Comparison of ENCODE assay signal across 20 cellular contexts in the genomic region with DNA sequence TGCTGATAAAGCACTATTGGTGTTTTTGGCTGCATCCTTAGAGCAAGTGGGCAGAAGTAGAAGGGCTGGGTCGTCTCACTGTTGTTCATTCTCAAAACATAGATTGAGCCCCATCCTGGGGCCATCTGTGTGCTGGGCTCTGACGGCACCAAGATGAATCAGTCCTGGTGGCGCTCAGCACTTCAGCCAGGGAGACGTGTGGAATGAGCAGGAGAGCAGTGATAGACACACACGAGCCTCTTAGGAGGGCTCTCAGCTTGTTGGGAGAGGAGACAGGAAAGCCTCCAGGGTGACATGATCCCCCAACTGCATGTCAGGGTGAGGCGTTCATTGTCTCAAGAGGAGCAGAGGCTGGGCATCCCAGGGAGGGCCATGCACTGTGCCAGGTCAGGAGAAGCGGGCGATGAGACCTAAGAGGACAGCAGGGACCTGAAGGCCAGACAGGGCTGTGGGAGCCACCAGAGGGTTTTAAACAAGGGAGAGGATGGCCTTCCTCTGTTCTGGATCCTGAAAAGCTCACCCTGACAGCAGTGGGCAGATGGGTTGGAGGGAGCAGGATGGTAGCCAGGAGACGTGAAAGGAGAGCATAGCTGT.
DNase-seq lines count a peak whose midpoint lies in the region; ATAC-seq, FAIRE-seq and TF ChIP-seq lines count a peak whose summit lies in the region.
"Had no signal": no experiment of that assay in that cellular context is flagged by ENCODE, and none has a peak within 500 bp of the region (broad histone marks: within the 10 kb centered on the region; RNA-seq: fewer than 3 reads in every experiment).

No MANE protein-coding gene starts in this region.

- H3K27me3 ChIP-seq in astrocyte (ENCODE audit: insufficient read depth, low read length) (no peaks in the 10 kb centered on the region), neuronal stem cell (ENCODE audit: control insufficient read depth in 3 of 3, insufficient read depth in 3 of 3, low read depth in 1 of 3, low read length in 3 of 3) (no peaks in the 10 kb centered on the region), mammary epithelial cell (ENCODE audit: insufficient read depth, low read length) (no peaks in the 10 kb centered on the region)

- H3K36me3 Mint-ChIP-seq in Calu3 (ENCODE audit: insufficient read depth, unreplicated experiment) (peaks cover 37% of the 10 kb centered on the region), astrocyte (ENCODE audit: low read depth, unreplicated experiment) (peaks cover 33% of the 10 kb centered on the region)
- H3K36me3 Mint-ChIP-seq: CD4-positive, alpha-beta memory T cell had no signal

- H3K4me1 Mint-ChIP-seq in Calu3 (ENCODE audit: low read depth, unreplicated experiment) (peaks cover 13% of the 10 kb centered on the region), astrocyte (ENCODE audit: low read depth, unreplicated experiment) (peaks cover 45% of the 10 kb centered on the region)
- H3K4me1 Mint-ChIP-seq: CD4-positive, alpha-beta memory T cell had no signal

- TF ChIP-seq CTCF in A549 (IDR thresholded peaks at IDR 0.05) = no peak
- TF ChIP-seq CTCF in Calu3 (IDR thresholded peaks at IDR 0.05; ENCODE audit: unreplicated experiment) = no peak
- no peak for TF ChIP-seq CTCF in astrocyte (IDR thresholded peaks at IDR 0.05; ENCODE audit: insufficient read depth, low read depth, low read length)
- no peak for TF ChIP-seq CTCF in mammary epithelial cell (conservative IDR thresholded peaks at IDR 0.05 in 1 of 2, IDR thresholded peaks at IDR 0.05 in 1 of 2; ENCODE audit: extremely low read depth in 1 of 2, insufficient read depth in 1 of 2, low read depth in 1 of 2, low read length in 2 of 2)

- no peak overlapping the region for H2BK15ac ChIP-seq in neuronal stem cell (ENCODE audit: low read length)

- POLR2A ChIA-PET in A549 (lab: Yijun Ruan, JAX) = no interaction called here

- TF ChIP-seq POLR2A in A549 (IDR thresholded peaks at IDR 0.05; ENCODE audit: low read length) = no peak

- no peak for ATAC-seq in A549
- ATAC-seq: GM12878 had no signal

- no peaks in the 10 kb centered on the region for H3K9me3 ChIP-seq in A549
- no peaks in the 10 kb centered on the region for H3K9me3 ChIP-seq in astrocyte (ENCODE audit: insufficient read depth, low read depth, low read length)
- H3K9me3 ChIP-seq in neuronal stem cell (replicated peaks in 1 of 2; ENCODE audit: control insufficient read depth in 2 of 2, insufficient read depth in 1 of 2, low read depth in 1 of 2, low read length in 2 of 2) = no peaks in the 10 kb centered on the region
- no peaks in the 10 kb centered on the region for H3K9me3 ChIP-seq in mammary epithelial cell (replicated peaks; ENCODE audit: insufficient read depth, low read length)

- TF ChIP-seq RAD21 in A549 (conservative IDR thresholded peaks at IDR 0.05 in 1 of 2, IDR thresholded peaks at IDR 0.05 in 1 of 2) = no peak

- WGBS in A549 (ENCODE audit: missing lambda C conversion rate) = 82% methylated on average over 9 of the region's 9 CpGs
- no CpG with 5 or more reads among the region's 9 CpGs for whole genome bisulfite sequencing in neuronal stem cell (ENCODE audit: extremely low coverage in 2 of 2, insufficient read length in 2 of 2, insufficient replicate concordance in 1 of 2), 2 donors
- WGBS in mammary epithelial cell (ENCODE audit: low coverage, missing lambda C conversion rate) = 72% methylated on average over 7 of the region's 9 CpGs

- H3K14ac ChIP-seq in neuronal stem cell (ENCODE audit: low read length) = no peak overlapping the region

- H4K8ac ChIP-seq in neuronal stem cell (ENCODE audit: low read depth, low read length) = no peak overlapping the region

- H3K36me3 ChIP-seq in astrocyte (ENCODE audit: insufficient read depth, low read length) (no peaks in the 10 kb centered on the region), neuronal stem cell (replicated peaks in 1 of 2; ENCODE audit: control insufficient read depth in 2 of 2, insufficient read depth in 2 of 2, low read length in 2 of 2) (peaks cover 76 to 98% of the 10 kb centered on the region in 2 donors), mammary epithelial cell (ENCODE audit: insufficient read depth, low read length) (peaks cover 36% of the 10 kb centered on the region)

- no peak overlapping the region for H4K91ac ChIP-seq in neuronal stem cell (ENCODE audit: low read depth, low read length, poor library complexity)

- peaks cover 15% of the 10 kb centered on the region for H3K4me1 ChIP-seq in A549
- peaks cover 39% of the 10 kb centered on the region for H3K4me1 ChIP-seq in astrocyte (ENCODE audit: insufficient read depth, low read length)
- H3K4me1 ChIP-seq in neuronal stem cell (ENCODE audit: control insufficient read depth in 2 of 2, insufficient read depth in 1 of 2, low read depth in 1 of 2, low read length in 2 of 2) = peaks cover 0 to 1% of the 10 kb centered on the region in 2 donors
- H3K4me1 ChIP-seq in mammary epithelial cell (ENCODE audit: insufficient read depth, low read length) = peaks cover 26% of the 10 kb centered on the region

- no peak overlapping the region for H3K4me3 Mint-ChIP-seq in Calu3 (ENCODE audit: low read depth, unreplicated experiment)
- H3K4me3 Mint-ChIP-seq in astrocyte (ENCODE audit: unreplicated experiment) = no peak overlapping the region
- H3K4me3 Mint-ChIP-seq: B cell; CD4-positive, alpha-beta memory T cell had no signal

- no peak overlapping the region for H2AK5ac ChIP-seq in neuronal stem cell (ENCODE audit: low read depth, low read length)

- H3K9ac ChIP-seq in astrocyte (ENCODE audit: low read length) = no peak overlapping the region
- no peak overlapping the region for H3K9ac ChIP-seq in neuronal stem cell (ENCODE audit: low read depth, low read length, poor library complexity)
- H3K9ac ChIP-seq in mammary epithelial cell (ENCODE audit: insufficient read depth, low read length) = no peak overlapping the region
- H3K9ac ChIP-seq: KMS-11 had no signal

- H2AFZ ChIP-seq in astrocyte (ENCODE audit: low read depth, low read length) (no peak overlapping the region), neuronal stem cell (ENCODE audit: low read length) (no peak overlapping the region), mammary epithelial cell (ENCODE audit: low read depth, low read length) (no peak overlapping the region)

- CTCF ChIA-PET in A549 (lab: Yijun Ruan, JAX) = no interaction called here
- CTCF ChIA-PET in Calu3 (lab: Charles Lee) = no interaction called here
- CTCF ChIA-PET in mammary epithelial cell (lab: Charles Lee; ENCODE audit: low non-redundant PET) = no interaction called here

- no peak overlapping the region for H2BK12ac ChIP-seq in neuronal stem cell (ENCODE audit: low read length)

- H3K9me3 Mint-ChIP-seq in Calu3 (ENCODE audit: low read depth, unreplicated experiment) (no peaks in the 10 kb centered on the region), astrocyte (ENCODE audit: unreplicated experiment) (no peaks in the 10 kb centered on the region)

- no peak overlapping the region for H3K4ac ChIP-seq in neuronal stem cell (ENCODE audit: low read length)

- no peaks in the 10 kb centered on the region for H3K27me3 Mint-ChIP-seq in Calu3 (ENCODE audit: unreplicated experiment)
- no peaks in the 10 kb centered on the region for H3K27me3 Mint-ChIP-seq in astrocyte (ENCODE audit: low read depth, unreplicated experiment)
- H3K27me3 Mint-ChIP-seq: B cell had no signal

- FAIRE-seq in A549 (lab: Jason Lieb, UNC) = no peak
- FAIRE-seq in astrocyte (lab: Jason Lieb, UNC) = no peak
- FAIRE-seq: G401.6, GM12878 had no signal

- H2BK120ac ChIP-seq in neuronal stem cell (ENCODE audit: low read depth, low read length) = no peak overlapping the region

- H3K4me3 ChIP-seq in A549 (no peak overlapping the region), astrocyte (ENCODE audit: insufficient read depth, low read depth, low read length) (no peak overlapping the region), neuronal stem cell (ENCODE audit: low read length in 2 of 2) (no peak overlapping the region), mammary epithelial cell (replicated peaks in 1 of 3; ENCODE audit: insufficient read depth in 1 of 3, low read depth in 2 of 3, low read length in 3 of 3) (no peak overlapping the region)
- H3K4me3 ChIP-seq: GM12878, SK-N-MC had no signal

- in situ Hi-C loops in mammary epithelial cell (cut with MboI; ENCODE audit: low sequenced_read_pairs in 2 of 2) = no loop called here

- H3K79me1 ChIP-seq in neuronal stem cell (ENCODE audit: low read depth, low read length) = peaks cover 8% of the 10 kb centered on the region

- peaks cover 7% of the 10 kb centered on the region for H4K20me1 ChIP-seq in astrocyte (ENCODE audit: insufficient read depth, low read length)
- no peaks in the 10 kb centered on the region for H4K20me1 ChIP-seq in mammary epithelial cell (ENCODE audit: insufficient read depth, low read length)

- H3K79me2 ChIP-seq in astrocyte (ENCODE audit: insufficient read depth, low read length) (no peaks in the 10 kb centered on the region), mammary epithelial cell (ENCODE audit: insufficient read depth, low read length) (peaks cover 47% of the 10 kb centered on the region)

- peak overlapping the region; percentile 16 for H3K27ac Mint-ChIP-seq in Calu3 (ENCODE audit: unreplicated experiment)
- peak overlapping the region; percentile 59 for H3K27ac Mint-ChIP-seq in astrocyte (ENCODE audit: unreplicated experiment)
- H3K27ac Mint-ChIP-seq: B cell had no signal

- DNase-seq in A549 (ENCODE audit: low read depth in 1 of 2, low spot score in 1 of 2) = no peak
- no peak for DNase-seq in Calu3
- peak; percentile 30 for DNase-seq in astrocyte (ENCODE audit: low read depth)
- DNase-seq in neuronal stem cell (ENCODE audit: low spot score) = no peak
- DNase-seq in mammary epithelial cell = no peak
- DNase-seq in NCI-H1105 treated with DMSO at 0.1 percent for 48 hours (lab: John Stamatoyannopoulos, UW) = no peak
- DNase-seq in KG1 (lab: John Stamatoyannopoulos, UW) = no peak
- DNase-seq: DMS79, HCEC 1CT, NCI-H1092, NCI-H1694 treated with DMSO at 0.1 percent for 48 hours, NCI-H2107, NCI-H2227 treated with DMSO at 0.1 percent for 48 hours, NCI-H524 had no signal

- H3K4me2 ChIP-seq in A549 = no peak overlapping the region
- H3K4me2 ChIP-seq in astrocyte (ENCODE audit: low read length) = peak overlapping the region; percentile 4
- no peak overlapping the region for H3K4me2 ChIP-seq in neuronal stem cell (ENCODE audit: insufficient read depth, low read length, poor library complexity, severe bottlenecking)
- H3K4me2 ChIP-seq in mammary epithelial cell (ENCODE audit: insufficient read depth, low read depth, low read length) = no peak overlapping the region
- H3K4me2 ChIP-seq: KMS-11 had no signal

- intact Hi-C loops in Calu3 (cut with micrococcal nuclease; ENCODE audit: unreplicated experiment) (no loop called here), mammary epithelial cell (cut with micrococcal nuclease) (no loop called here)

- dilution Hi-C loops in mammary epithelial cell (cut with HindIII; ENCODE audit: low sequenced_read_pairs) = no loop called here

- H2BK5ac ChIP-seq in neuronal stem cell (ENCODE audit: low read length) = no peak overlapping the region

- no peak overlapping the region for H3K18ac ChIP-seq in neuronal stem cell (ENCODE audit: low read length)

- no peak overlapping the region for H3K27ac ChIP-seq in A549
- H3K27ac ChIP-seq in astrocyte (ENCODE audit: low read depth, low read length) = no peak overlapping the region
- no peak overlapping the region for H3K27ac ChIP-seq in neuronal stem cell (replicated peaks; ENCODE audit: low read length)
- no peak overlapping the region for H3K27ac ChIP-seq in mammary epithelial cell (ENCODE audit: insufficient read depth, low read depth, low read length)
- H3K27ac ChIP-seq: KMS-11, SK-N-MC had no signal

- BruUV-seq in Calu3 (replicated peaks; lab: Mats Ljungman, UMichigan) = no TSS peak
- BruUV-seq in mammary epithelial cell (replicated peaks; lab: Mats Ljungman, UMichigan) = no TSS peak

- TF ChIP-seq EP300 in A549 (IDR thresholded peaks at IDR 0.05) = no peak

- H3K23ac ChIP-seq in neuronal stem cell (ENCODE audit: low read depth, low read length, poor library complexity) = peak overlapping the region; percentile 8
